Comparison of ENCODE assay signal across 30 cellular contexts in the genomic region with DNA sequence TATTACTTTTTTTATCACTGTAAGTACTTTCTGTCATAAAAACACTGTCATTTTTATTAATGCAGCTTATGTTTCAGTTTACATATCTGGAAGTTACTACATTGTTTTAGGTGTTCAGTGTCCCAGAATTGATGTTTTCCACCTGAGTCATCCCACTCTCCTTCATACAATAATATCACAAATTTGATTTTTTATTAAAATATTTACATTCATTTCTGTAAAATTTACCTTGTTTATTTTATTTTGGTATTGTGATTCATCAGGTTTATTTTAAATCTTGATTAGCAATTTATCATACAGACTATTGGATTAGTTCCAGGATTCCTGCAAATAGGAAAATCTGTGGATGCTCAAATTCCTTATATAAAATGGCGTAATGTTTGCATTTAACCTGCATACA.
DNase-seq lines count a peak whose midpoint lies in the region; ATAC-seq and TF ChIP-seq lines count a peak whose summit lies in the region.
"Had no signal": no experiment of that assay in that cellular context is flagged by ENCODE, and none has a peak within 500 bp of the region (broad histone marks: within the 10 kb centered on the region; RNA-seq: fewer than 3 reads in every experiment).

No MANE protein-coding gene starts in this region.

- H3K36me3 ChIP-seq in ACC112 (ENCODE audit: insufficient read depth, low read length) (no peaks in the 10 kb centered on the region), RWPE2 (ENCODE audit: low read depth) (no peaks in the 10 kb centered on the region), BE2C (no peaks in the 10 kb centered on the region)
- H3K36me3 ChIP-seq: adrenal gland, cardiac muscle cell had no signal

- no peak for TF ChIP-seq CTCF in RWPE2 (IDR thresholded peaks at IDR 0.05; ENCODE audit: poor library complexity, severe bottlenecking)
- TF ChIP-seq CTCF in BE2C (IDR thresholded peaks at IDR 0.05; ENCODE audit: low read depth, low read length), result no peak

- H3K79me2 ChIP-seq in ACC112 (ENCODE audit: control insufficient read depth, insufficient read depth, low read length, unreplicated experiment), result no peaks in the 10 kb centered on the region

- no peak overlapping the region for H2AFZ ChIP-seq in ACC112 (ENCODE audit: low read length, unreplicated experiment)

- H3K4me3 ChIP-seq in ACC112 (ENCODE audit: low read depth, low read length) (no peak overlapping the region), RWPE2 (ENCODE audit: severe bottlenecking) (no peak overlapping the region), BE2C (ENCODE audit: low read depth, low read length) (no peak overlapping the region)
- H3K4me3 ChIP-seq: adrenal gland, cardiac muscle cell had no signal

- H3K4me1 ChIP-seq in ACC112 (ENCODE audit: control insufficient read depth, insufficient read depth, low read length, unreplicated experiment) (no peaks in the 10 kb centered on the region), RWPE2 (ENCODE audit: insufficient read depth, poor library complexity, severe bottlenecking) (peaks cover 33% of the 10 kb centered on the region), BE2C (no peaks in the 10 kb centered on the region)

- H3K9me3 ChIP-seq in RWPE2 (ENCODE audit: severe bottlenecking) (no peaks in the 10 kb centered on the region), BE2C (no peaks in the 10 kb centered on the region)
- H3K9me3 ChIP-seq: adrenal gland had no signal

- DNase-seq in RWPE2 (ENCODE audit: low spot score) (no peak), dermis blood vessel endothelial cell (peak; percentile 44), iris pigment epithelial cell (ENCODE audit: low read depth) (peak; percentile 63), NCI-H774 (lab: John Stamatoyannopoulos, UW) (no peak), BE2C (no peak), hepatic stellate cell (ENCODE audit: low spot score) (no peak), NCI-H2107 (lab: John Stamatoyannopoulos, UW) (no peak)
- DNase-seq: activated CD4-positive, alpha-beta T cell treated with anti-CD3 and anti-CD28 coated beads, Interleukin-2, amount 50 U/mL, for 1 hour; activated CD8-positive, alpha-beta memory T cell treated with anti-CD3 and anti-CD28 coated beads, Interleukin-2, amount 10 ng/mL, durations not matched to agents 7 days and 5 days; activated naive CD4-positive, alpha-beta T cell treated with Interleukin-2 at 50 U/mL for 16 hours; activated T-cell treated with anti-CD3 and anti-CD28 coated beads, Interleukin-2, amount 50 U/mL, for 72 hours; adrenal gland; cortex of kidney; GF-D8; glutamatergic neuron; MV-4-11; NCI-H1694 treated with DMSO at 0.1 percent for 48 hours; NCI-H2171 treated with DMSO at 0.1 percent for 48 hours; NCI-H510A treated with DMSO at 0.1 percent for 48 hours; posterior cingulate gyrus; right cardiac atrium; SHP77; stimulated activated CD4-positive, alpha-beta T cell treated with anti-CD3 and anti-CD28 coated beads, Interleukin-4, amount 100 ng/mL, for 24 hours; trophoblast cell had no signal

- ATAC-seq in RWPE2 (ENCODE audit: low read depth), result peak; percentile 65
- ATAC-seq: activated CD8-positive, alpha-beta memory T cell treated with anti-CD3 and anti-CD28 coated beads, Interleukin-2, amount 10 ng/mL, durations not matched to agents 7 days and 5 days; activated T-cell treated with anti-CD3 and anti-CD28 coated beads, Interleukin-2, amount 50 U/mL, for 72 hours; HepG2; right cardiac atrium; stimulated activated effector memory CD8-positive, alpha-beta T cell treated with anti-CD3 and anti-CD28 coated beads, Interleukin-12 subunit alpha, Interleukin-12 subunit beta, amount 100 ng/mL, for 72 hours; WTC11 had no signal

- H3K27ac ChIP-seq in ACC112 (ENCODE audit: low read depth, low read length), result peak overlapping the region; percentile 64
- H3K27ac ChIP-seq in RWPE2 (ENCODE audit: poor library complexity, severe bottlenecking), result peak overlapping the region; percentile 94
- H3K27ac ChIP-seq: adrenal gland, cardiac muscle cell, HL-60 had no signal

- H3K27me3 ChIP-seq in ACC112 (ENCODE audit: insufficient read depth, low read length) (no peaks in the 10 kb centered on the region), RWPE2 (ENCODE audit: insufficient read depth, poor library complexity, severe bottlenecking) (no peaks in the 10 kb centered on the region), BE2C (no peaks in the 10 kb centered on the region)
- H3K27me3 ChIP-seq: adrenal gland, cardiac muscle cell had no signal

Comparison
In these comparisons a context has a peak if more than half of its experiments do, and no peak if none do; other contexts are left out.
1. DNase-seq: peak in dermis blood vessel endothelial cell (single experiment) and iris pigment epithelial cell (single experiment); none in RWPE2 (single experiment), NCI-H774 (single experiment), BE2C (single experiment), hepatic stellate cell (single experiment) and NCI-H2107 (single experiment).